8 cellular contexts compared by ENCODE assay signal in the genomic region with DNA sequence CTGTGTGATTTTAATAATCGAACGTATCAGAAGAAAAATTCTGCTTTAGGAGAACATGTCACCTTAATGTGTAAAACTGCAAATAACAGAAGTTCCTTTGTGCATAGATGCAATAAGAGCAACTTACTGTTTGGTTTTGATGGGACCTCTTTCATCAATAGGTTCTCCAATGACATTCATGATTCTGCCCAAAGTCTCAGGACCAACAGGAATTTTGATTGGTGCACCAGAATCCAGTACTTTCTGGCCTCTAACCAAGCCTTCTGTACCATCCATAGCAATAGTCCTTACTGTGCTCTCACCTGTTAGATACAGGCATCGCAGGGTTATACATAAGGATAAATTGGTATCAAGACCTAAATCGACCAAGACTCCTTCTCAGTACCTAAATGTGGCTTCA. TPM values are rescaled to one million over a fixed set of nuclear protein-coding genes. Genes with fewer than 3 reads are reported as not detected.
DNase-seq lines count a peak whose midpoint lies in the region; ATAC-seq, FAIRE-seq and TF ChIP-seq lines count a peak whose summit lies in the region.

No MANE protein-coding gene starts in this region.

- no peaks in the 10 kb centered on the region for H3K9me3 Mint-ChIP-seq in IgD-negative memory B cell

- H3K4me1 ChIP-seq in muscle layer of colon (ENCODE audit: insufficient read depth, low read length), result peaks cover 36% of the 10 kb centered on the region

- H3K27me3 Mint-ChIP-seq in IgD-negative memory B cell, result no peaks in the 10 kb centered on the region

- TF ChIP-seq CTCF in AG04449 (IDR thresholded peaks at IDR 0.05; ENCODE audit: insufficient read depth, low read length, missing control alignments) (no peak), choroid plexus epithelial cell (conservative IDR thresholded peaks at IDR 0.05; ENCODE audit: low read depth, low read length) (no peak)

- ATAC-seq in HG02840 (IDR thresholded peaks at IDR 0.05; ENCODE audit: low FRiP score, unreplicated experiment), result no peak
- no peak for ATAC-seq in GM21526 (IDR thresholded peaks at IDR 0.05; ENCODE audit: low FRiP score, unreplicated experiment)

- no peak for DNase-seq in AG04449 (ENCODE audit: low read depth, low spot score)
- peak; percentile 52 for DNase-seq in choroid plexus epithelial cell (ENCODE audit: low read depth)
- DNase-seq in HTR-8/SVneo (ENCODE audit: insufficient read length, low spot score), result no peak
- no peak for DNase-seq in stimulated activated CD4-positive, alpha-beta T cell treated with anti-CD3 and anti-CD28 coated beads, Interleukin-12 subunit alpha, Interleukin-12 subunit beta, amount 100 ng/mL, for 4 hours

- no peaks in the 10 kb centered on the region for H3K27me3 ChIP-seq in muscle layer of colon (ENCODE audit: control insufficient read depth in 1 of 2, insufficient read depth in 2 of 2, low read length in 2 of 2)

- peak overlapping the region; percentile 49 to 99 (median 68) for H3K27ac Mint-ChIP-seq in IgD-negative memory B cell

- no peaks in the 10 kb centered on the region for H3K9me3 ChIP-seq in muscle layer of colon (ENCODE audit: low read length)

- no peak for FAIRE-seq in HTR-8/SVneo (lab: Jason Lieb, UNC)

- CTCF ChIA-PET in AG04449 (lab: Yijun Ruan, JAX), result interaction anchor here (1.1 to 4.2 kb wide), 2 partner anchors 9 to 11 kb away, joined by 3 to 54 read pairs; no protein-coding TSS in a partner anchor

- H3K27ac ChIP-seq in muscle layer of colon (ENCODE audit: low read depth, low read length), result peak overlapping the region; percentile 99

- POLR2A ChIA-PET in AG04449 (lab: Yijun Ruan, JAX), result interaction anchor here (1.8 kb wide), 1 partner anchor 8 kb away, joined by 19 read pairs; no protein-coding TSS in a partner anchor

- peaks cover 37% of the 10 kb centered on the region for H3K36me3 ChIP-seq in muscle layer of colon (ENCODE audit: insufficient read depth, low read length)

- peak overlapping the region; percentile 98 for H3K9ac ChIP-seq in muscle layer of colon (ENCODE audit: low read length)

- peaks cover 5% of the 10 kb centered on the region for H3K36me3 Mint-ChIP-seq in IgD-negative memory B cell

- peaks cover 14 to 21% (median 16%) of the 10 kb centered on the region in 3 donors for H3K4me1 Mint-ChIP-seq in IgD-negative memory B cell

- peak overlapping the region; percentile 69 to 97 (median 93) for H3K4me3 Mint-ChIP-seq in IgD-negative memory B cell

- H3K4me3 ChIP-seq in AG04449 (ENCODE audit: low read depth, low read length), result peak overlapping the region; percentile 99
- H3K4me3 ChIP-seq in choroid plexus epithelial cell (ENCODE audit: low read depth, low read length), result peak overlapping the region; percentile 100
- H3K4me3 ChIP-seq in muscle layer of colon (ENCODE audit: low read depth in 1 of 2, low read length in 2 of 2), result peak overlapping the region; percentile 87 to 100

RNA-seq across cellular contexts. Expression of a gene that starts 1.1 kb away (rescaled TPM):
- 727 TPM for polyA plus RNA-seq in IgD-negative memory B cell

RNA-seq across cellular contexts. Expression of a gene that starts 14.5 kb away (rescaled TPM):
- polyA plus RNA-seq in IgD-negative memory B cell, result 46.9 TPM

RNA-seq across cellular contexts. Expression of a gene that starts 43.4 kb away (rescaled TPM):
- 246 TPM for polyA plus RNA-seq in IgD-negative memory B cell
